In the genomic region with DNA sequence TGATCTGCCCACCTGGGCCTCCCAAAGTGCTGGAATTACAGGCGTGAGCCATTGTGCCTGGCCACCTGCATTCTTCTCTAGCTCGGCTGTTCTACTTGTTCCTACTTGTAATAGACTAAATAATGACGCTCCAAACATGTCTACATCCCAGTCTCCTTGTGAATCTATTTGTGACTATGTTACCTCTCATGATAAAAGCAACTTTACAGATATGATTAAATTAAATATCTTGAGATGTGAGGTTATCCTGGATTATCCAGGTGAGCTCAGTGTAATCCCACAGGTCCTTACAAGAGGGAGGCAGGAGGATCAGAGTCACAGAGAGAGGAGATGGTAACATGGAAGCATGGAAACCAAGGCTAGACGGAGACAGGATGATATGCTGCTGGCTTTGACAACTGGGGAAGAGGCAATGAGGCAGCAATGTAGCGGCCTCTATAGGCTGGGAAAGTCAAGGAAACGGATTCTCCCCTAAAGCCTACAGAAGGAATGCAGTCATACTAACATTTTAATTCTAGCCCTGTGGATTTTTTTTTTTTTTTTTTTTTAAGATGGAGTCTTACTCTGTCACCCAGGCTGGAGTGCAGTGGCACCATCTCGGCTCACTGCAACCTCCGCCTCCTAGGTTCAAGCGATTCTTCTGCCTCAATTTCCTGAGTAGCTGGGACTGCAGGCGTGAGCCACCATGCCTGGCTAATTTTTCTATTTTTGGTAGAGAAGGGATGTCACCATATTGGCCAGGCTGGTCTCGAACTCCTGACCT, we compare ENCODE assay signal across 14 cellular contexts. TPM values are rescaled to one million over a fixed set of nuclear protein-coding genes. Genes with fewer than 3 reads are reported as not detected.
DNase-seq lines count a peak whose midpoint lies in the region; ATAC-seq and TF ChIP-seq lines count a peak whose summit lies in the region.
"Had no signal": no experiment of that assay in that cellular context is flagged by ENCODE, and none has a peak within 500 bp of the region (broad histone marks: within the 10 kb centered on the region; RNA-seq: fewer than 3 reads in every experiment).

No MANE protein-coding gene starts in this region.

- no peak overlapping the region for H3K4me2 ChIP-seq in GM23248 (ENCODE audit: unreplicated experiment)
- no peak overlapping the region for H3K4me2 ChIP-seq in fibroblast of lung (ENCODE audit: extremely low read depth, insufficient read depth, low read length)

- H3K27ac Mint-ChIP-seq in activated CD8-positive, alpha-beta memory T cell treated with anti-CD3 and anti-CD28 coated beads, Interleukin-2, amount 10 ng/mL, durations not matched to agents 7 days and 5 days: no peak overlapping the region

- no peak overlapping the region for H3K9ac ChIP-seq in GM23248
- no peak overlapping the region for H3K9ac ChIP-seq in fibroblast of lung (ENCODE audit: insufficient read depth, low read length)

- peaks cover 2% of the 10 kb centered on the region for H3K27me3 Mint-ChIP-seq in activated CD8-positive, alpha-beta memory T cell treated with anti-CD3 and anti-CD28 coated beads, Interleukin-2, amount 10 ng/mL, durations not matched to agents 7 days and 5 days

- CTCF ChIA-PET in activated CD8-positive, alpha-beta memory T cell treated with anti-CD3 and anti-CD28 coated beads, Interleukin-2, amount 10 ng/mL, durations not matched to agents 7 days and 5 days (lab: Charles Lee): no interaction called here

- no peak for ATAC-seq in activated CD8-positive, alpha-beta memory T cell treated with anti-CD3 and anti-CD28 coated beads, Interleukin-2, amount 10 ng/mL, durations not matched to agents 7 days and 5 days
- ATAC-seq in HG02798 (IDR thresholded peaks at IDR 0.05; ENCODE audit: poor library complexity, unreplicated experiment): no peak
- ATAC-seq in GM18498 (IDR thresholded peaks at IDR 0.05; ENCODE audit: unreplicated experiment): no peak

- H3K36me3 ChIP-seq in GM23248 (ENCODE audit: low read depth) (no peaks in the 10 kb centered on the region), fibroblast of lung (ENCODE audit: control insufficient read depth, insufficient read depth, low read length) (no peaks in the 10 kb centered on the region), left ventricle myocardium inferior (no peaks in the 10 kb centered on the region)
- H3K36me3 ChIP-seq: neutrophil had no signal

- H3K79me2 ChIP-seq in GM23248 (ENCODE audit: insufficient read depth): no peaks in the 10 kb centered on the region
- H3K79me2 ChIP-seq in fibroblast of lung (ENCODE audit: control insufficient read depth, insufficient read depth, low read length): no peaks in the 10 kb centered on the region

- no peak overlapping the region for H3K27ac ChIP-seq in GM23248
- H3K27ac ChIP-seq in fibroblast of lung (ENCODE audit: insufficient read depth, low read length): no peak overlapping the region
- H3K27ac ChIP-seq in left ventricle myocardium inferior (replicated peaks): no peak overlapping the region
- H3K27ac ChIP-seq: neutrophil had no signal

- H4K20me1 ChIP-seq in GM23248 (ENCODE audit: insufficient read depth) (no peaks in the 10 kb centered on the region), fibroblast of lung (ENCODE audit: control insufficient read depth, extremely low read depth, insufficient read depth, low read length) (no peaks in the 10 kb centered on the region)

- TF ChIP-seq CTCF in fibroblast of lung (conservative IDR thresholded peaks at IDR 0.05 in 1 of 2, IDR thresholded peaks at IDR 0.05 in 1 of 2; ENCODE audit: low read depth in 1 of 2, low read length in 2 of 2) (peak; percentile 43 to 59), left ventricle myocardium inferior (IDR thresholded peaks at IDR 0.05; ENCODE audit: borderline replicate concordance) (no peak)

- H2AFZ ChIP-seq in GM23248 (no peak overlapping the region), fibroblast of lung (ENCODE audit: low read length) (no peak overlapping the region)

- peak; percentile 51 for DNase-seq in A172 (ENCODE audit: low spot score)
- DNase-seq in GM23248: peak; percentile 45
- peak; percentile 65 for DNase-seq in RPMI7951 (ENCODE audit: low read depth)
- DNase-seq in fibroblast of lung (ENCODE audit: low read depth in 2 of 2): peak; percentile 37 to 41
- no peak for DNase-seq in activated CD8-positive, alpha-beta memory T cell treated with anti-CD3 and anti-CD28 coated beads, Interleukin-2, amount 10 ng/mL, durations not matched to agents 7 days and 5 days
- no peak for DNase-seq in left ventricle myocardium inferior
- DNase-seq: activated naive CD4-positive, alpha-beta T cell treated with anti-CD3 and anti-CD28 coated beads, Interleukin-2, amount 50 U/mL, for 16 hours; DMS79; head of caudate nucleus; NCI-H1417 treated with DMSO at 0.1 percent for 48 hours; T-helper 2 cell had no signal

- H3K36me3 Mint-ChIP-seq in activated CD8-positive, alpha-beta memory T cell treated with anti-CD3 and anti-CD28 coated beads, Interleukin-2, amount 10 ng/mL, durations not matched to agents 7 days and 5 days: peaks cover 1% of the 10 kb centered on the region

- intact Hi-C loops in left ventricle myocardium inferior (cut with micrococcal nuclease): loop anchor here (10.0 kb wide), 1 partner anchor 60 kb away; a partner anchor contains a TSS

- H3K27me3 ChIP-seq in GM23248 (replicated peaks; ENCODE audit: insufficient read depth) (no peaks in the 10 kb centered on the region), fibroblast of lung (ENCODE audit: control insufficient read depth, insufficient read depth, low read length) (no peaks in the 10 kb centered on the region), left ventricle myocardium inferior (ENCODE audit: low read depth) (no peaks in the 10 kb centered on the region)

- peaks cover 23% of the 10 kb centered on the region for H3K4me1 Mint-ChIP-seq in activated CD8-positive, alpha-beta memory T cell treated with anti-CD3 and anti-CD28 coated beads, Interleukin-2, amount 10 ng/mL, durations not matched to agents 7 days and 5 days

- peaks cover 27% of the 10 kb centered on the region for H3K4me1 ChIP-seq in GM23248 (ENCODE audit: insufficient read depth)
- peaks cover 5% of the 10 kb centered on the region for H3K4me1 ChIP-seq in fibroblast of lung (ENCODE audit: control insufficient read depth, extremely low read depth, insufficient read depth, low read length)
- peaks cover 15% of the 10 kb centered on the region for H3K4me1 ChIP-seq in left ventricle myocardium inferior

- 80 to 82% methylated on average over 11 of the region's 11 CpGs for WGBS in GM23248 (ENCODE audit: low coverage in 1 of 2, low lambda C conversion rate in 2 of 2, missing lambda C conversion rate in 2 of 2), 2 experiments

- H3K4me3 ChIP-seq in GM23248 (no peak overlapping the region), fibroblast of lung (replicated peaks in 1 of 4; ENCODE audit: control extremely low read depth in 1 of 4, insufficient read depth in 1 of 4, low read depth in 3 of 4, low read length in 4 of 4) (no peak overlapping the region), left ventricle myocardium inferior (no peak overlapping the region)

- no peak overlapping the region for H3K4me3 Mint-ChIP-seq in activated CD8-positive, alpha-beta memory T cell treated with anti-CD3 and anti-CD28 coated beads, Interleukin-2, amount 10 ng/mL, durations not matched to agents 7 days and 5 days

- no peaks in the 10 kb centered on the region for H3K9me2 ChIP-seq in GM23248 (ENCODE audit: insufficient read depth)

- H3K9me3 Mint-ChIP-seq in activated CD8-positive, alpha-beta memory T cell treated with anti-CD3 and anti-CD28 coated beads, Interleukin-2, amount 10 ng/mL, durations not matched to agents 7 days and 5 days (ENCODE audit: low read depth): no peaks in the 10 kb centered on the region

- in situ Hi-C loops in GM23248 (cut with MboI): no loop called here

- H3K9me3 ChIP-seq in GM23248 (ENCODE audit: low read depth) (no peaks in the 10 kb centered on the region), fibroblast of lung (ENCODE audit: control insufficient read depth, insufficient read depth, low read depth, low read length) (no peaks in the 10 kb centered on the region), left ventricle myocardium inferior (replicated peaks) (no peaks in the 10 kb centered on the region)
- H3K9me3 ChIP-seq: neutrophil had no signal

- peaks cover 15% of the 10 kb centered on the region for H3F3A ChIP-seq in GM23248 (ENCODE audit: insufficient read depth)

RNA-seq across cellular contexts. Expression of a gene that starts 5.0 kb away (rescaled TPM):
- 248 and 270 TPM in 2 replicates for total RNA-seq in A172 (2014; rRNA removed; shearing (Covaris generic))
- 207 and 250 TPM in 2 replicates for total RNA-seq in GM23248 (2014; rRNA removed; shearing (Covaris generic))
- 198 and 203 TPM in 2 replicates for polyA plus RNA-seq in GM23248 (2016; fragmentation: Nextera tagmentation; extraction: Ambion mirVana)
- 120 and 135 TPM in 2 replicates for total RNA-seq in RPMI7951 (2014; rRNA removed; shearing (Covaris generic))
- total RNA-seq in fibroblast of lung: 58.8 and 79.8 TPM in 2 replicates
- polyA plus RNA-seq in fibroblast of lung: 159 and 208 TPM in 2 replicates
- polyA plus RNA-seq in fibroblast of lung (2012): 269 and 385 TPM in 2 replicates
- 446 and 572 TPM in 2 replicates for polyA minus RNA-seq in fibroblast of lung (ENCODE audit: low replicate concordance)
- total RNA-seq in activated CD8-positive, alpha-beta memory T cell treated with anti-CD3 and anti-CD28 coated beads, Interleukin-2, amount 10 ng/mL, durations not matched to agents 7 days and 5 days: 100 to 1,000 TPM; 208 to 239 TPM
- total RNA-seq in left ventricle myocardium inferior: 29.4 TPM

RNA-seq across cellular contexts. Expression of a gene that starts 11.3 kb away (rescaled TPM):
- total RNA-seq in A172 (2014; rRNA removed; shearing (Covaris generic)): 1,400 and 1,966 TPM in 2 replicates
- total RNA-seq in GM23248 (2014; rRNA removed; shearing (Covaris generic)): 516 and 553 TPM in 2 replicates
- 1,114 and 1,221 TPM in 2 replicates for polyA plus RNA-seq in GM23248 (2016; fragmentation: Nextera tagmentation; extraction: Ambion mirVana)
- total RNA-seq in RPMI7951 (2014; rRNA removed; shearing (Covaris generic)): 1,124 and 1,333 TPM in 2 replicates
- 1,552 and 2,520 TPM in 2 replicates for total RNA-seq in fibroblast of lung
- polyA plus RNA-seq in fibroblast of lung: 2,492 and 2,693 TPM in 2 replicates
- polyA plus RNA-seq in fibroblast of lung (2012): 1,846 and 2,298 TPM in 2 replicates
- polyA minus RNA-seq in fibroblast of lung (ENCODE audit: low replicate concordance): 52.1 and 69.4 TPM in 2 replicates
- total RNA-seq in activated CD8-positive, alpha-beta memory T cell treated with anti-CD3 and anti-CD28 coated beads, Interleukin-2, amount 10 ng/mL, durations not matched to agents 7 days and 5 days: 1,000 to 10,000 TPM in 1 of 2 experiments, 100 to 1,000 TPM in 1; 831 to 1,130 TPM
- total RNA-seq in left ventricle myocardium inferior: 760 TPM

RNA-seq across cellular contexts. Expression of a gene that starts 39.7 kb away (rescaled TPM):
- 15.8 and 16.1 TPM in 2 replicates for total RNA-seq in A172 (2014; rRNA removed; shearing (Covaris generic))
- 9.7 and 18.7 TPM in 2 replicates for total RNA-seq in GM23248 (2014; rRNA removed; shearing (Covaris generic))
- 13.3 and 14.2 TPM in 2 replicates for polyA plus RNA-seq in GM23248 (2016; fragmentation: Nextera tagmentation; extraction: Ambion mirVana)
- total RNA-seq in RPMI7951 (2014; rRNA removed; shearing (Covaris generic)): 7.2 and 7.6 TPM in 2 replicates
- 9.8 and 10.9 TPM in 2 replicates for total RNA-seq in fibroblast of lung
- 14.4 and 15.6 TPM in 2 replicates for polyA plus RNA-seq in fibroblast of lung
- 12.4 and 14.6 TPM in 2 replicates for polyA plus RNA-seq in fibroblast of lung (2012)
- 3.6 and 5.9 TPM in 2 replicates for polyA minus RNA-seq in fibroblast of lung (ENCODE audit: low replicate concordance)
- 10 to 100 TPM; 28.7 to 33.0 TPM for total RNA-seq in activated CD8-positive, alpha-beta memory T cell treated with anti-CD3 and anti-CD28 coated beads, Interleukin-2, amount 10 ng/mL, durations not matched to agents 7 days and 5 days
- total RNA-seq in left ventricle myocardium inferior: 8.7 TPM

Comparison
In these comparisons a context has a peak if more than half of its experiments do, and no peak if none do; other contexts are left out.
1. DNase-seq: peak in A172 (single experiment), GM23248 (single experiment), RPMI7951 (single experiment) and fibroblast of lung (2 of 2); none in activated CD8-positive, alpha-beta memory T cell treated with anti-CD3 and anti-CD28 coated beads, Interleukin-2, amount 10 ng/mL, durations not matched to agents 7 days and 5 days (single experiment) and left ventricle myocardium inferior (single experiment).